In the genomic region with DNA sequence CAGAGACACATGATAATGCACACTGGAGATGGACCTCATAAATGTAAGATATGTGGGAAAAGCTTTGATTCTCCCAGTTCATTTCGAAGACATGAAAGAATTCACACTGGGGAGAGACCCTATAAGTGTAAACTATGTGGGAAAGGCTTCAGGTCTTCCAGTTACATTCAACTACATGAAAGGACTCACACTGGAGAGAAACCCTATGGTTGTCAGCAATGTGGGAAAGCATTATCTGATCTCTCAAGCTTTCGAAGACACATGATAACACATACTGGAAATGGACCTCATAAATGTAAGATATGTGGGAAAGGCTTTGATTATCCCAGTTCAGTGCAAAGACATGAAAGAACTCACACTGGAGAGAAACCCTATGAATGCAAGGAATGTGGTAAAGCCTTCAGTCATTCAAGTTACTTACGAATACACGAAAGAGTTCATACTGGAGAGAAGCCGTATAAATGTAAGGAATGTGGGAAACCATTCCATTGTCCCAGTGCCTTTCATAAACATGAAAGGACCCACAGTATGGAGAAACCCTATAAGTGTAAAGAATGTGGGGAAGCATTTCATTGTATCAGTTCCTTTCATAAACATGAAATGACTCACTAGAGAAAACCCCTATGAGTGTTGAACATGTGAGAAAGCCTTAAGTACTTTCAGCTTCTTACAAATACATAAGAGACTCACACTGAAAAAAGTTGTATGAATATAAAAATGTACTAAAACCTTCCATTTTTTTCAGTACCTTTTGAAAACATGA, we compare ENCODE assay signal across 21 cellular contexts. TPM values are rescaled to one million over a fixed set of nuclear protein-coding genes. Genes with fewer than 3 reads are reported as not detected.
DNase-seq lines count a peak whose midpoint lies in the region; ATAC-seq and TF ChIP-seq lines count a peak whose summit lies in the region.
"Had no signal": no experiment of that assay in that cellular context is flagged by ENCODE, and none has a peak within 500 bp of the region (broad histone marks: within the 10 kb centered on the region; RNA-seq: fewer than 3 reads in every experiment).

No MANE protein-coding gene starts in this region.

- H3K9me3 ChIP-seq in right cardiac atrium (ENCODE audit: control insufficient read depth, low read length) (peaks cover 7% of the 10 kb centered on the region), hepatocyte (ENCODE audit: low read depth) (peaks cover 57% of the 10 kb centered on the region), colonic mucosa (peaks cover 4% of the 10 kb centered on the region)

- H3K27ac ChIP-seq in right cardiac atrium (ENCODE audit: low read length) (no peak overlapping the region), hepatocyte (no peak overlapping the region), colonic mucosa (no peak overlapping the region)
- H3K27ac ChIP-seq: A549, adrenal gland, esophagus muscularis mucosa, heart right ventricle, stomach had no signal

- H3K36me3 ChIP-seq in hepatocyte (replicated peaks; ENCODE audit: insufficient read depth, low read depth) (peaks cover 28% of the 10 kb centered on the region), colonic mucosa (peaks cover 13% of the 10 kb centered on the region)

- no peaks in the 10 kb centered on the region for H3K9me2 ChIP-seq in hepatocyte (replicated peaks; ENCODE audit: insufficient read depth)

- in situ Hi-C loops in astrocyte of the spinal cord (cut with HindIII; ENCODE audit: low sequenced_read_pairs): no loop called here

- H3K9ac ChIP-seq in colonic mucosa (ENCODE audit: low read depth in 2 of 2, low read length in 2 of 2): no peak overlapping the region

- H3K27me3 ChIP-seq in right cardiac atrium (ENCODE audit: control insufficient read depth, insufficient read depth) (no peaks in the 10 kb centered on the region), hepatocyte (no peaks in the 10 kb centered on the region), colonic mucosa (no peaks in the 10 kb centered on the region)
- H3K27me3 ChIP-seq: adrenal gland, esophagus muscularis mucosa, heart right ventricle, stomach had no signal

- DNase-seq in right cardiac atrium (no peak), left cardiac atrium (no peak), astrocyte of the spinal cord (ENCODE audit: low read depth, low spot score) (peak; percentile 19), hepatocyte (ENCODE audit: low spot score) (no peak), COR-L47 (lab: John Stamatoyannopoulos, UW) (no peak), HT-29 (ENCODE audit: low spot score) (no peak), left lobe of liver (ENCODE audit: low spot score) (no peak), colonic mucosa (no peak)
- DNase-seq: activated CD4-positive, alpha-beta T cell treated with anti-CD3 and anti-CD28 coated beads, Interleukin-2, amount 10 ng/mL, durations not matched to agents 24 days and 14 days; activated effector memory CD4-positive, alpha-beta T cell treated with Interleukin-2 at 50 U/mL for 16 hours; adrenal gland; heart right ventricle; KBM-7; mammary epithelial cell; NCI-H2081 treated with DMSO at 0.1 percent for 48 hours; NCI-H526 treated with DMSO at 0.1 percent for 48 hours; Right ventricle myocardium superior; stomach had no signal

- H4K20me1 ChIP-seq in hepatocyte (ENCODE audit: insufficient read depth, poor library complexity, severe bottlenecking): no peaks in the 10 kb centered on the region

- H3K4me3 ChIP-seq in right cardiac atrium (ENCODE audit: low read length) (peak overlapping the region; percentile 12), astrocyte of the spinal cord (ENCODE audit: low read depth, low read length) (no peak overlapping the region), hepatocyte (peak overlapping the region; percentile 1), colonic mucosa (no peak overlapping the region)
- H3K4me3 ChIP-seq: A549, esophagus muscularis mucosa, heart right ventricle had no signal

- intact Hi-C loops in right cardiac atrium (cut with DNase I): loop anchor here in 1 of 4 donors (10.0 kb wide), 1 partner anchor 107 kb away; no protein-coding TSS in a partner anchor
- intact Hi-C loops in left cardiac atrium (cut with DNase I): loop anchor here (5.0 to 10.0 kb wide), 2 partner anchors 107 to 109 kb away; no protein-coding TSS in a partner anchor
- intact Hi-C loops in colonic mucosa (cut with DNase I): loop anchor here (10.0 kb wide), 2 partner anchors 77 to 107 kb away; no protein-coding TSS in a partner anchor

- WGBS in right cardiac atrium: 97% methylated on average over 5 of the region's 5 CpGs
- 98% methylated on average over 5 of the region's 5 CpGs for WGBS in hepatocyte (ENCODE audit: low lambda C conversion rate, missing lambda C conversion rate)

- TF ChIP-seq CTCF in astrocyte of the spinal cord (IDR thresholded peaks at IDR 0.05; ENCODE audit: low read depth, low read length): no peak
- TF ChIP-seq CTCF in hepatocyte (IDR thresholded peaks at IDR 0.05; ENCODE audit: poor library complexity): no peak
- no peak for TF ChIP-seq CTCF in colonic mucosa (IDR thresholded peaks at IDR 0.05)

- no peaks in the 10 kb centered on the region for H3K4me1 ChIP-seq in right cardiac atrium (ENCODE audit: control insufficient read depth, insufficient read depth, low read length)
- H3K4me1 ChIP-seq in hepatocyte (ENCODE audit: insufficient read depth): no peaks in the 10 kb centered on the region
- no peaks in the 10 kb centered on the region for H3K4me1 ChIP-seq in colonic mucosa
- H3K4me1 ChIP-seq: A549, adrenal gland, esophagus muscularis mucosa, heart right ventricle, stomach had no signal

- no peaks in the 10 kb centered on the region for H3K79me2 ChIP-seq in hepatocyte

- no peak overlapping the region for H2AFZ ChIP-seq in hepatocyte

- no peak for ATAC-seq in right cardiac atrium
- no peak for ATAC-seq in left cardiac atrium
- no peak for ATAC-seq in left lobe of liver
- ATAC-seq: A549; heart right ventricle; natural killer cell treated with Interleukin-12 subunit alpha and Interleukin-12 subunit beta and Interleukin-15 and Interleukin-18, amount 100 ng/mL, for 72 hours had no signal

- H3K4me2 ChIP-seq in hepatocyte: no peak overlapping the region
- H3K4me2 ChIP-seq: A549 had no signal

RNA-seq across cellular contexts. Expression of gene ZNF441, which starts 14.7 kb away (rescaled TPM):
- total RNA-seq in right cardiac atrium (1 to 10 TPM; 5.6 to 6.8 (median 6.7) TPM), left cardiac atrium (1 to 10 TPM; 4.2 to 4.6 TPM), hepatocyte (6.2 and 6.7 TPM in 2 replicates), left lobe of liver (3.0 TPM), colonic mucosa (1 to 10 TPM; 3.5 to 3.8 TPM)
- polyA plus RNA-seq in right cardiac atrium (3.0 TPM), hepatocyte (2.9 and 6.4 TPM in 2 replicates)
- 1.1 and 3.7 TPM in 2 replicates for total RNA-seq in HT-29 (2014; rRNA removed; shearing (Covaris generic))

RNA-seq across cellular contexts. Expression of gene ZNF491, which starts 16.8 kb away (rescaled TPM):
- 1 to 10 TPM; 3.1 to 3.8 (median 3.4) TPM for total RNA-seq in right cardiac atrium
- polyA plus RNA-seq in right cardiac atrium: 2.2 TPM
- total RNA-seq in left cardiac atrium: 1 to 10 TPM; 1.6 to 2.2 TPM
- total RNA-seq in hepatocyte: 2.9 and 4.8 TPM in 2 replicates
- 0.95 and 2.0 TPM in 2 replicates for polyA plus RNA-seq in hepatocyte
- not detected in 2 replicates for total RNA-seq in HT-29 (2014; rRNA removed; shearing (Covaris generic))
- total RNA-seq in left lobe of liver: 1.3 TPM
- total RNA-seq in colonic mucosa: 1 to 10 TPM; 1.9 TPM
- polyA plus RNA-seq: A549 had no signal

RNA-seq across cellular contexts. Expression of gene ZNF440, which starts 32.6 kb away (rescaled TPM):
- total RNA-seq in right cardiac atrium (1 to 10 TPM; 4.9 to 7.5 (median 6.2) TPM), left cardiac atrium (1 to 10 TPM; 5.4 to 6.3 TPM), hepatocyte (13.6 and 17.0 TPM in 2 replicates), left lobe of liver (4.7 TPM), colonic mucosa (10 to 100 TPM; 31.4 to 32.2 TPM)
- polyA plus RNA-seq in right cardiac atrium (4.0 TPM), hepatocyte (1.9 and 3.0 TPM in 2 replicates)
- 9.1 and 12.7 TPM in 2 replicates for total RNA-seq in HT-29 (2014; rRNA removed; shearing (Covaris generic))

RNA-seq across cellular contexts. Expression of gene ZNF823, which starts 42.7 kb away (rescaled TPM):
- 1 to 10 TPM; 2.6 to 6.0 (median 4.5) TPM for total RNA-seq in right cardiac atrium
- 2.2 TPM for polyA plus RNA-seq in right cardiac atrium
- total RNA-seq in left cardiac atrium: 1 to 10 TPM; 3.5 to 4.5 TPM
- total RNA-seq in hepatocyte: 10.4 and 13.9 TPM in 2 replicates
- 3.4 and 3.8 TPM in 2 replicates for polyA plus RNA-seq in hepatocyte
- 3.6 and 6.1 TPM in 2 replicates for total RNA-seq in HT-29 (2014; rRNA removed; shearing (Covaris generic))
- 3.7 TPM for total RNA-seq in left lobe of liver
- 10 to 100 TPM; 10.7 to 13.1 TPM for total RNA-seq in colonic mucosa

Comparison
In these comparisons a context has a peak if more than half of its experiments do, and no peak if none do; other contexts are left out.
1. H3K4me3 ChIP-seq: peak in right cardiac atrium (single experiment) and hepatocyte (single experiment); none in astrocyte of the spinal cord (single experiment) and colonic mucosa (single experiment).